13 cellular contexts compared by ENCODE assay signal in the genomic region with DNA sequence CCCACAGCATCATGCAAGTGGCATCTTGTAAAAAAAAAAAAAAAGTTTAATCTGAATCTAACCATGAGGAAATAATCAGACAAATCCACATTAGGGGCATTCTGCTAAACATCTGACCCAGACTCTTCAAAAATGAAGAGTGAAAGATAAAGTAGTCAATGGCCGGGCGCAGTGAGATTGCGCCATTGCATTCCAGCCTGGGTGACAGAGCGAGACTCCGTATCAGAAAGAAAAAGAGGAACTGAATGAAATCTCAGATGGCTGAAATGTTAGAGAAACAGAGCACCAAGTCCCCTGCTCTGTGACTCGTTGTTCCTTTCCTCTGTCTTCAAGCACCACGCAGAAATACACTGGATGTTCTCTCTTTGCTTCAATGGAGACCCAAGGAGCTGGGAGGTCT. TPM values are rescaled to one million over a fixed set of nuclear protein-coding genes. Genes with fewer than 3 reads are reported as not detected.
DNase-seq lines count a peak whose midpoint lies in the region; TF ChIP-seq lines count a peak whose summit lies in the region.
"Had no signal": no experiment of that assay in that cellular context is flagged by ENCODE, and none has a peak within 500 bp of the region (broad histone marks: within the 10 kb centered on the region; RNA-seq: fewer than 3 reads in every experiment).

No MANE protein-coding gene starts in this region.

- no peak overlapping the region for H3K18ac ChIP-seq in trophoblast cell (ENCODE audit: low read length)

- H3K27ac ChIP-seq in dorsolateral prefrontal cortex, result peak overlapping the region in 35 of 59 donors; percentile 1 to 87 (median 53)
- no peak overlapping the region for H3K27ac ChIP-seq in trophoblast cell (ENCODE audit: low read depth, low read length)

- no peaks in the 10 kb centered on the region for H3K9me3 ChIP-seq in trophoblast cell (ENCODE audit: insufficient read depth, low read depth, low read length)
- H3K9me3 ChIP-seq: esophagus squamous epithelium had no signal

- no peak overlapping the region for H2BK5ac ChIP-seq in trophoblast cell (ENCODE audit: low read depth, low read length, poor library complexity)

- no peak overlapping the region for H2BK120ac ChIP-seq in trophoblast cell (ENCODE audit: insufficient read depth, low read length, poor library complexity)

- no peak overlapping the region for H2BK12ac ChIP-seq in trophoblast cell (ENCODE audit: low read length)

- no peak overlapping the region for H3K9ac ChIP-seq in trophoblast cell (ENCODE audit: low read length)

- DNase-seq in GM12865 (ENCODE audit: low read depth) (peak; percentile 56), NOMO-1 (lab: John Stamatoyannopoulos, UW; ENCODE audit: unreplicated experiment in 2 of 2) (peak; percentile 38 to 88), dorsolateral prefrontal cortex (peak in 1 of 10 donors; percentile 12), trophoblast cell (peak; percentile 57 to 71), NCI-H187 (lab: John Stamatoyannopoulos, UW) (no peak), Ammon's horn (ENCODE audit: low spot score) (no peak), hepatic stellate cell (ENCODE audit: low spot score) (no peak), inferior parietal cortex (ENCODE audit: extremely low spot score) (no peak)
- DNase-seq: activated CD4-positive, alpha-beta T cell treated with anti-CD3 and anti-CD28 coated beads, Interleukin-2, amount 10 ng/mL, durations not matched to agents 24 days and 14 days; activated naive CD4-positive, alpha-beta T cell treated with anti-CD3 and anti-CD28 coated beads, Interleukin-2, amount 50 U/mL, for 16 hours; esophagus squamous epithelium; NCI-H1417; small intestine had no signal

- no peak overlapping the region for H3K4ac ChIP-seq in trophoblast cell (ENCODE audit: low read depth, low read length)

- peaks cover 2% of the 10 kb centered on the region for H3K79me1 ChIP-seq in trophoblast cell (ENCODE audit: low read length)

- no peak overlapping the region for H2AK5ac ChIP-seq in trophoblast cell (ENCODE audit: low read length)

- no peak overlapping the region for H2AFZ ChIP-seq in trophoblast cell (ENCODE audit: insufficient read depth, low read length, poor library complexity)

- peaks cover 2 to 10% of the 10 kb centered on the region in 2 experiments for H3K4me1 ChIP-seq in trophoblast cell (ENCODE audit: control insufficient read depth in 1 of 2, insufficient read depth in 2 of 2, low read length in 2 of 2)

- H3K27me3 ChIP-seq in dorsolateral prefrontal cortex (no peaks in the 10 kb centered on the region), trophoblast cell (ENCODE audit: insufficient read depth, low read length) (no peaks in the 10 kb centered on the region)
- H3K27me3 ChIP-seq: esophagus squamous epithelium had no signal

- H4K91ac ChIP-seq in trophoblast cell (ENCODE audit: low read depth, low read length), result no peak overlapping the region

- no peaks in the 10 kb centered on the region for H3K79me2 ChIP-seq in trophoblast cell (ENCODE audit: control insufficient read depth, insufficient read depth, low read length, poor library complexity)

- no peak overlapping the region for H3K23ac ChIP-seq in trophoblast cell (ENCODE audit: low read length)

- H3K14ac ChIP-seq in trophoblast cell (ENCODE audit: low read length), result no peak overlapping the region

- no peak overlapping the region for H3K4me3 ChIP-seq in GM12865 (ENCODE audit: low read depth, low read length)
- H3K4me3 ChIP-seq in dorsolateral prefrontal cortex, result no peak overlapping the region
- H3K4me3 ChIP-seq in trophoblast cell (ENCODE audit: low read depth, low read length), result no peak overlapping the region
- H3K4me3 ChIP-seq: esophagus squamous epithelium had no signal

- no CpG with 5 or more reads among the region's 7 CpGs for WGBS in trophoblast cell (ENCODE audit: extremely low coverage, insufficient coverage, insufficient read length)

- intact Hi-C loops in dorsolateral prefrontal cortex (cut with DNase I), result no loop called here

- TF ChIP-seq CTCF in GM12865 (IDR thresholded peaks at IDR 0.05; ENCODE audit: insufficient read depth, low read depth, low read length, missing control alignments) (no peak), dorsolateral prefrontal cortex (IDR thresholded peaks at IDR 0.05 in 54 of 56, conservative IDR thresholded peaks at IDR 0.05 in 2 of 56; ENCODE audit: low read depth in 1 of 56, partially characterized antibody in 56 of 56) (no peak)

- no peak overlapping the region for H3K4me2 ChIP-seq in trophoblast cell (ENCODE audit: low read length)

- H3K36me3 ChIP-seq in trophoblast cell (ENCODE audit: control insufficient read depth in 1 of 2, insufficient read depth in 2 of 2, low read length in 2 of 2), result no peaks in the 10 kb centered on the region
- H3K36me3 ChIP-seq: esophagus squamous epithelium had no signal

- no peak overlapping the region for H4K12ac ChIP-seq in trophoblast cell (ENCODE audit: low read depth, low read length)

- no peak overlapping the region for H4K8ac ChIP-seq in trophoblast cell (ENCODE audit: low read depth, low read length)

RNA-seq across cellular contexts. Expression of gene RNF135, which starts 12.7 kb away (rescaled TPM):
- 10 to 100 TPM in 9 of 120 experiments, 1 to 10 TPM in 111; 1.7 to 12.4 (median 5.5) TPM for total RNA-seq in dorsolateral prefrontal cortex
- polyA plus RNA-seq in trophoblast cell (2013), result 5.1 and 5.2 TPM in 2 replicates

RNA-seq across cellular contexts. Expression of gene ADAP2, which starts 36.4 kb away (rescaled TPM):
- total RNA-seq in dorsolateral prefrontal cortex, result 10 to 100 TPM in 62 of 120 experiments, 1 to 10 TPM in 58; 2.5 to 22.4 (median 10.1) TPM
- 3.5 TPM in 2 replicates for polyA plus RNA-seq in trophoblast cell (2013)

RNA-seq across cellular contexts. Expression of gene TEFM, which starts 52.1 kb away (rescaled TPM):
- 10 to 100 TPM; 10.1 to 39.6 (median 18.3) TPM for total RNA-seq in dorsolateral prefrontal cortex
- 8.7 and 10.0 TPM in 2 replicates for polyA plus RNA-seq in trophoblast cell (2013)

Comparison
In these comparisons a context has a peak if more than half of its experiments do, and no peak if none do; other contexts are left out.
1. DNase-seq: peak in GM12865 (single experiment), NOMO-1 (2 of 2) and trophoblast cell (2 of 2); none in NCI-H187 (0 of 2), Ammon's horn (single experiment), hepatic stellate cell (single experiment) and inferior parietal cortex (single experiment).